Comparison of ENCODE assay signal across 16 cellular contexts in the genomic region with DNA sequence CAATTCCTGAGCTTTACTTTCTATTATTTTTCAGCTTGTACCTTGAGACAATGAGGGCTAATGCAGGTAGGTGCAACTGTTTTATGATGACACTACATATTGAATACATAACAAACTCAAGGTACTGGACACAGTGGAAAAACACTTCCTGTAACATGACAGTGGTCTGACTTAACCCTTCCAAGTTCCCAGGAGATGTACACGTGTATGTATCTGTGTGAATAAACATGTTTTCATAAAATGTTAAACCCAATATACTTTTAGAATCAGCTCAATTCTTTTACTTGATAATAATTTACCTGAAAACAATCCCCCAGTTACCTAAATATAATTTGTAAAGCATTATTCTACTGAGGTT. TPM values are rescaled to one million over a fixed set of nuclear protein-coding genes. Genes with fewer than 3 reads are reported as not detected.
A peak's percentile ranks its signal among the peaks of the same experiment; 100 is the strongest.
DNase-seq lines count a peak whose midpoint lies in the region; ATAC-seq and TF ChIP-seq lines count a peak whose summit lies in the region.
"Had no signal": no experiment of that assay in that cellular context is flagged by ENCODE, and none has a peak within 500 bp of the region (broad histone marks: within the 10 kb centered on the region; RNA-seq: fewer than 3 reads in every experiment).

No MANE protein-coding gene starts in this region.

- intact Hi-C loops in esophagus squamous epithelium (cut with DNase I): no loop called here
- intact Hi-C loops in transverse colon (cut with DNase I; ENCODE audit: low total_unique reads): no loop called here
- intact Hi-C loops in activated CD4-positive, alpha-beta T cell treated with anti-CD3 and anti-CD28 coated beads, Interleukin-2, amount 10 ng/mL, durations not matched to agents 24 days and 14 days (cut with micrococcal nuclease): no loop called here

- H3K36me3 Mint-ChIP-seq in activated CD4-positive, alpha-beta T cell treated with anti-CD3 and anti-CD28 coated beads, Interleukin-2, amount 10 ng/mL, durations not matched to agents 24 days and 14 days (ENCODE audit: low read depth): no peaks in the 10 kb centered on the region
- H3K36me3 Mint-ChIP-seq: CD8-positive, alpha-beta T cell; stimulated activated naive B cell treated with anti-CD40 and anti-IgM and Interleukin-4, amounts not matched to agents 10 μg/mL and 1 μg/mL and 100 μg/mL, for 72 hours had no signal

- H3K9me3 ChIP-seq in adipocyte (ENCODE audit: control insufficient read depth, low read length) (no peaks in the 10 kb centered on the region), esophagus squamous epithelium (no peaks in the 10 kb centered on the region), neuron (ENCODE audit: low read length) (no peaks in the 10 kb centered on the region), transverse colon (no peaks in the 10 kb centered on the region)

- no peak for ATAC-seq in foreskin keratinocyte
- ATAC-seq: activated CD4-positive, CD25-positive, alpha-beta regulatory T cell treated with anti-CD3 and anti-CD28 coated beads, Interleukin-2, amount 50 U/mL, for 24 hours; CD8-positive, alpha-beta T cell; effector memory CD8-positive, alpha-beta T cell; stimulated activated naive B cell treated with anti-CD40 and anti-IgM and Interleukin-4, amounts not matched to agents 10 μg/mL and 1 μg/mL and 100 μg/mL, for 72 hours had no signal

- TF ChIP-seq POLR2A in esophagus squamous epithelium (IDR thresholded peaks at IDR 0.05) (no peak), transverse colon (IDR thresholded peaks at IDR 0.05) (no peak)

- H3K4me3 ChIP-seq in adipocyte (ENCODE audit: low read length) (peak overlapping the region; percentile 88), esophagus squamous epithelium (peak overlapping the region in 3 of 4 donors; percentile 43 to 63 (median 51)), neuron (ENCODE audit: low read length) (peak overlapping the region; percentile 46), transverse colon (peak overlapping the region in 3 of 4 donors; percentile 48 to 60 (median 52))

- no peak for TF ChIP-seq CTCF in esophagus squamous epithelium (IDR thresholded peaks at IDR 0.05)
- TF ChIP-seq CTCF in transverse colon (IDR thresholded peaks at IDR 0.05): no peak
- TF ChIP-seq CTCF in foreskin keratinocyte (conservative IDR thresholded peaks at IDR 0.05): no peak

- no peaks in the 10 kb centered on the region for H3K27me3 ChIP-seq in adipocyte (replicated peaks; ENCODE audit: control insufficient read depth, insufficient read depth, low read length)
- no peaks in the 10 kb centered on the region for H3K27me3 ChIP-seq in esophagus squamous epithelium
- no peaks in the 10 kb centered on the region for H3K27me3 ChIP-seq in neuron (ENCODE audit: insufficient read depth, low read length)
- H3K27me3 ChIP-seq in transverse colon: no peaks in the 10 kb centered on the region
- peaks cover 36% of the 10 kb centered on the region for H3K27me3 ChIP-seq in foreskin keratinocyte

- DNase-seq in adipocyte (ENCODE audit: low read depth) (no peak), esophagus squamous epithelium (lab: John Stamatoyannopoulos, UW) (no peak), transverse colon (no peak), foreskin keratinocyte (no peak)
- DNase-seq in stimulated activated CD4-positive, alpha-beta T cell treated with anti-CD3 and anti-CD28 coated beads, Interleukin-12 subunit alpha, Interleukin-12 subunit beta, amount 100 ng/mL, for 4 hours: no peak
- DNase-seq in activated CD4-positive, alpha-beta T cell treated with anti-CD3 and anti-CD28 coated beads, Interleukin-2, amount 10 ng/mL, durations not matched to agents 24 days and 14 days: no peak
- DNase-seq: activated T-cell treated with anti-CD3 and anti-CD28 coated beads, Interleukin-2, amount 50 U/mL, for 1 hour; CD8-positive, alpha-beta T cell; effector memory CD8-positive, alpha-beta T cell; glutamatergic neuron; MV-4-11; stimulated activated CD4-positive, alpha-beta T cell treated with anti-CD3 and anti-CD28 coated beads, Interleukin-4, amount 100 ng/mL, for 1 hour; stimulated activated naive B cell treated with anti-CD40 and anti-IgM and Interleukin-4, amounts not matched to agents 10 μg/mL and 1 μg/mL and 100 μg/mL, for 72 hours; SW 1271 had no signal

- H3K9ac ChIP-seq in adipocyte (ENCODE audit: low read length): peak overlapping the region; percentile 93

- 21 to 39% methylated on average over 1 of the region's 1 CpG for WGBS in esophagus squamous epithelium, 2 donors
- WGBS in transverse colon (ENCODE audit: low coverage in 1 of 2), 2 donors: 10 to 14% methylated on average over 1 of the region's 1 CpG

- peak overlapping the region in 3 of 4 donors; percentile 7 to 83 (median 75) for H3K27ac ChIP-seq in esophagus squamous epithelium
- peak overlapping the region; percentile 82 to 90 (median 88) for H3K27ac ChIP-seq in transverse colon
- H3K27ac ChIP-seq in foreskin keratinocyte: no peak overlapping the region

- no peak for TF ChIP-seq EP300 in transverse colon (IDR thresholded peaks at IDR 0.05; ENCODE audit: low read depth)

- H3K4me1 ChIP-seq in adipocyte (ENCODE audit: control insufficient read depth, insufficient read depth, low read length): peaks cover 48% of the 10 kb centered on the region
- peaks cover 0 to 53% (median 4%) of the 10 kb centered on the region in 3 donors for H3K4me1 ChIP-seq in esophagus squamous epithelium
- peaks cover 30% of the 10 kb centered on the region for H3K4me1 ChIP-seq in neuron (ENCODE audit: insufficient read depth, low read length)
- H3K4me1 ChIP-seq in transverse colon: peaks cover 0 to 34% (median 18%) of the 10 kb centered on the region in 4 donors
- H3K4me1 ChIP-seq in foreskin keratinocyte: no peaks in the 10 kb centered on the region

- H2AFZ ChIP-seq in neuron (ENCODE audit: low read depth, low read length): peak overlapping the region; percentile 49

- in situ Hi-C loops in transverse colon (cut with MboI; ENCODE audit: low pct_ligation_motif_present in 1 of 4, low pct_unique_long_range_greater_than_20kb in 1 of 4, low sequenced_read_pairs in 3 of 4): no loop called here

- H3K27me3 Mint-ChIP-seq in activated CD4-positive, alpha-beta T cell treated with anti-CD3 and anti-CD28 coated beads, Interleukin-2, amount 10 ng/mL, durations not matched to agents 24 days and 14 days: peaks cover 24% of the 10 kb centered on the region
- H3K27me3 Mint-ChIP-seq: effector memory CD8-positive, alpha-beta T cell had no signal

- no peaks in the 10 kb centered on the region for H3K9me3 Mint-ChIP-seq in activated CD4-positive, alpha-beta T cell treated with anti-CD3 and anti-CD28 coated beads, Interleukin-2, amount 10 ng/mL, durations not matched to agents 24 days and 14 days
- H3K9me3 Mint-ChIP-seq: CD8-positive, alpha-beta T cell; stimulated activated naive B cell treated with anti-CD40 and anti-IgM and Interleukin-4, amounts not matched to agents 10 μg/mL and 1 μg/mL and 100 μg/mL, for 72 hours had no signal

- H3K4me1 Mint-ChIP-seq in activated CD4-positive, alpha-beta T cell treated with anti-CD3 and anti-CD28 coated beads, Interleukin-2, amount 10 ng/mL, durations not matched to agents 24 days and 14 days: peaks cover 4% of the 10 kb centered on the region

- no peaks in the 10 kb centered on the region for H3K36me3 ChIP-seq in adipocyte (ENCODE audit: control insufficient read depth, insufficient read depth, low read length, severe bottlenecking)
- no peaks in the 10 kb centered on the region for H3K36me3 ChIP-seq in esophagus squamous epithelium
- no peaks in the 10 kb centered on the region for H3K36me3 ChIP-seq in neuron (ENCODE audit: insufficient read depth, low read length)
- no peaks in the 10 kb centered on the region for H3K36me3 ChIP-seq in transverse colon

- H3K4me3 Mint-ChIP-seq in activated CD4-positive, alpha-beta T cell treated with anti-CD3 and anti-CD28 coated beads, Interleukin-2, amount 10 ng/mL, durations not matched to agents 24 days and 14 days: no peak overlapping the region
- H3K4me3 Mint-ChIP-seq: CD8-positive, alpha-beta T cell; effector memory CD8-positive, alpha-beta T cell; stimulated activated naive B cell treated with anti-CD40 and anti-IgM and Interleukin-4, amounts not matched to agents 10 μg/mL and 1 μg/mL and 100 μg/mL, for 72 hours had no signal

- H3K27ac Mint-ChIP-seq in activated CD4-positive, alpha-beta T cell treated with anti-CD3 and anti-CD28 coated beads, Interleukin-2, amount 10 ng/mL, durations not matched to agents 24 days and 14 days: no peak overlapping the region
- H3K27ac Mint-ChIP-seq: CD8-positive, alpha-beta T cell; effector memory CD8-positive, alpha-beta T cell; stimulated activated naive B cell treated with anti-CD40 and anti-IgM and Interleukin-4, amounts not matched to agents 10 μg/mL and 1 μg/mL and 100 μg/mL, for 72 hours had no signal

RNA-seq across cellular contexts. Expression of gene PPARGC1A, which starts 1.2 kb away (rescaled TPM):
- total RNA-seq in esophagus squamous epithelium: 1 to 10 TPM in 3 of 4 donors, under 1 TPM in 1; 0.75 to 4.0 (median 1.4) TPM
- total RNA-seq in transverse colon: 1,000 to 10,000 TPM in 1 of 4 donors, 100 to 1,000 TPM in 1, 10 to 100 TPM in 2; 63.7 to 4,431 (median 108) TPM
- not detected in 2 replicates for total RNA-seq in foreskin keratinocyte
- not detected in 2 replicates for polyA plus RNA-seq in foreskin keratinocyte
- not detected in 2 replicates for total RNA-seq in activated CD4-positive, alpha-beta T cell treated with anti-CD3 and anti-CD28 coated beads, Interleukin-2, amount 10 ng/mL, durations not matched to agents 24 days and 14 days
- total RNA-seq: CD8-positive, alpha-beta T cell had no signal

Comparison
In these comparisons a context has a peak if more than half of its experiments do, and no peak if none do; other contexts are left out.
1. RNA of gene PPARGC1A, which starts 1.2 kb away (total RNA-seq): 63.7 to 4,431 TPM in transverse colon; 0.75 to 4.0 TPM in esophagus squamous epithelium, not detected in foreskin keratinocyte and not detected in activated CD4-positive, alpha-beta T cell treated with anti-CD3 and anti-CD28 coated beads, Interleukin-2, amount 10 ng/mL, durations not matched to agents 24 days and 14 days; every median in the first group is over 10 times any median in the second.
2. Peak in every context shown above with its lines, with median percentiles within 50 percentile points of each other: H3K4me3 ChIP-seq.